Comparison of ENCODE assay signal across 23 cellular contexts in genomic region chr3:138940446-138940845, GRCh38. TPM values are rescaled to one million over a fixed set of nuclear protein-coding genes. Genes with fewer than 3 reads are reported as not detected.
"Had no signal": no experiment of that assay in that cellular context is flagged by ENCODE, and none has a peak within 500 bp of the region (broad histone marks: within the 10 kb centered on the region; RNA-seq: fewer than 3 reads in every experiment).

No MANE protein-coding gene starts in this region.

- H2AFZ ChIP-seq: hepatocyte had no signal

- H3K79me2 ChIP-seq: hepatocyte had no signal

- H3K4me3 ChIP-seq: esophagus muscularis mucosa, hepatocyte, right atrium auricular region, suprapubic skin, thyroid gland, upper lobe of left lung had no signal

- H3K27ac ChIP-seq: epithelial cell of prostate, esophagus muscularis mucosa, hepatocyte, right atrium auricular region, suprapubic skin, thyroid gland, upper lobe of left lung, uterus had no signal

- DNase-seq: cortex of kidney; effector memory CD4-positive, alpha-beta T cell; foreskin fibroblast; kidney glomerular epithelial cell; mesendoderm; naive thymus-derived CD4-positive, alpha-beta T cell; stimulated activated CD4-positive, alpha-beta T cell treated with anti-CD3 and anti-CD28 coated beads, Interleukin-4, amount 100 ng/mL, for 1 hour; stimulated activated CD8-positive, alpha-beta memory T cell treated with anti-CD3 and anti-CD28 coated beads, Interleukin-4, amount 100 ng/mL, for 48 hours; stimulated activated naive CD8-positive, alpha-beta T cell treated with anti-CD3 and anti-CD28 coated beads, Interleukin-15, Interleukin-2, amounts not matched to agents 100 U/mL and 50 U/mL, for 24 hours; thyroid gland; uterus had no signal

- H3K27ac Mint-ChIP-seq: naive thymus-derived CD4-positive, alpha-beta T cell; nephron progenitor cell; stimulated activated effector memory CD8-positive, alpha-beta T cell treated with anti-CD3 and anti-CD28 coated beads, Interleukin-12 subunit alpha, Interleukin-12 subunit beta, amount 100 ng/mL, for 72 hours had no signal

- H3K4me2 ChIP-seq: hepatocyte had no signal

- ATAC-seq: naive thymus-derived CD4-positive, alpha-beta T cell; stimulated activated effector memory CD8-positive, alpha-beta T cell treated with anti-CD3 and anti-CD28 coated beads, Interleukin-12 subunit alpha, Interleukin-12 subunit beta, amount 100 ng/mL, for 72 hours; stimulated activated naive CD8-positive, alpha-beta T cell treated with anti-CD3 and anti-CD28 coated beads, Interleukin-15, Interleukin-2, amounts not matched to agents 100 U/mL and 50 U/mL, for 24 hours had no signal

- H3K36me3 ChIP-seq: esophagus muscularis mucosa, right atrium auricular region, suprapubic skin, thyroid gland, upper lobe of left lung, uterus had no signal

- H3K9me3 Mint-ChIP-seq: stimulated activated effector memory CD8-positive, alpha-beta T cell treated with anti-CD3 and anti-CD28 coated beads, Interleukin-12 subunit alpha, Interleukin-12 subunit beta, amount 100 ng/mL, for 72 hours had no signal

- H3K9me3 ChIP-seq: esophagus muscularis mucosa, right atrium auricular region, suprapubic skin, thyroid gland, upper lobe of left lung, uterus had no signal

RNA-seq across cellular contexts. Expression of gene FOXL2, which starts 6.5 kb away (rescaled TPM):
- total RNA-seq: hepatocyte; liver; lung microvascular endothelial cell; mononuclear cell; naive thymus-derived CD4-positive, alpha-beta T cell; omental fat pad; right atrium auricular region; thyroid gland had no signal
- polyA plus RNA-seq: hepatocyte; liver; naive thymus-derived CD4-positive, alpha-beta T cell had no signal

RNA-seq across cellular contexts. Expression of gene FOXL2NB, which starts 6.6 kb away (rescaled TPM):
- total RNA-seq: esophagus muscularis mucosa; hepatocyte; liver; lung microvascular endothelial cell; naive thymus-derived CD4-positive, alpha-beta T cell; omental fat pad; right atrium auricular region; thyroid gland had no signal
- polyA plus RNA-seq: hepatocyte; liver; naive thymus-derived CD4-positive, alpha-beta T cell had no signal
